Comparison of ENCODE assay signal across 14 cellular contexts in the genomic region with DNA sequence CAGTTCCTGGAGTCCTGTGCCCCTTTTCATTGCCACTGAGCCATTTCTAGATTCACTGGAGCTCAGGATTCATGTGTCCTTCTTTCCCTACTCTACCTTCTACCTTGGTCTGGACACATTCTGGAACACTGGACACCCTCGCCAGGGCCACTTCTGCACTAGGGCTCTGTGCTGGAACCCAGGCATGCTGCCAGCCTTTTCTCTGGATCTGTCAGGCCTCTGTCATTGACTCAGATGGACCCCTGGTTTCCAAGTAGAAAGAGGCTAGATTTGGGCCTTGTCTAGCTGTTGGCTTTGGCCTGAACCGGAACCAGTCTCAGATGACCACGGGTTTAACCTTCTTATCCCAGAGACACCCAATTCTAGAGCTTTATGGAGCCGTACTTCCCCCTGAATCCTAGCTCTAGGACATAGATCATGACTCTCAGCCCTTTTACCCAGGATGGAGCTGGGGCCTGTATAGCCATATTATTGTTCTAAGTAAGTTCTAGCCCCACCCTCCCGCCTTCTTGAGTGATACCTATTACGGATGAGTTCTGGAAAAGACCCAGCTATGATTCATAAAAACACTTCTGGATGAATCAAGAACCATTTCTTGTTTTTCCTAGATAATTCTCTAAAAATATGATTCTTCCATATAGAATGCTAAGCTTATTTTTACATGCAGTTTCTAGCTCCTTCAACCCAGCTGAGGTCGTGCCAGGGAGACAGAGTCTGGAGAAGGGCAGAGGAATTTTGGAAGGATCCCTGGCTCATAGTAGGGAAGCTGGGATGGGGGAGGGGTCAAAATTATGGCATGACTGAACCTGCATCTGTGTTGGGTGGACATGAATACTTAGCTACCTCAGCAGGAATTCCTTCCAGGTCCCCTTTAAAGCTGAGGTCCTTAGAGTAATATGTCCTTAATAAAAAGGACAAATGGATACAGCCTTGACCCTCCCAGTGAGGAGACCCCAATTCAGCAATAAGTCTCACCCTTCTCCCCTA. TPM values are rescaled to one million over a fixed set of nuclear protein-coding genes. Genes with fewer than 3 reads are reported as not detected.
DNase-seq lines count a peak whose midpoint lies in the region; ATAC-seq, FAIRE-seq and TF ChIP-seq lines count a peak whose summit lies in the region.
"Had no signal": no experiment of that assay in that cellular context is flagged by ENCODE, and none has a peak within 500 bp of the region (broad histone marks: within the 10 kb centered on the region; RNA-seq: fewer than 3 reads in every experiment).

No MANE protein-coding gene starts in this region.

- peaks cover 5% of the 10 kb centered on the region for H3K9me1 ChIP-seq in keratinocyte (ENCODE audit: control insufficient read depth, extremely low read depth, insufficient read depth, low read length)

- H3K27me3 ChIP-seq in keratinocyte (ENCODE audit: control insufficient read depth, extremely low read depth, insufficient read depth, low read length) (no peaks in the 10 kb centered on the region), gastroesophageal sphincter (peaks cover 97% of the 10 kb centered on the region)

- H3K27ac ChIP-seq in keratinocyte (ENCODE audit: control insufficient read depth, insufficient read depth, low read length) (peak overlapping the region; percentile 74), gastroesophageal sphincter (no peak overlapping the region)

- dilution Hi-C loops in keratinocyte (cut with MboI; ENCODE audit: extremely low pct_ligation_motif_present, low sequenced_read_pairs), result no loop called here

- H3K4me1 ChIP-seq in keratinocyte (ENCODE audit: control insufficient read depth, extremely low read depth, insufficient read depth, low read length), result peaks cover 54% of the 10 kb centered on the region
- H3K4me1 ChIP-seq in gastroesophageal sphincter, result peaks cover 3 to 49% (median 22%) of the 10 kb centered on the region in 3 donors

- H3K4me3 ChIP-seq in cardiac fibroblast (replicated peaks in 1 of 2; ENCODE audit: low read depth in 2 of 2, low read length in 2 of 2) (no peak overlapping the region), keratinocyte (ENCODE audit: control insufficient read depth in 2 of 3, extremely low read depth in 1 of 3, insufficient read depth in 2 of 3, low read depth in 1 of 3, low read length in 3 of 3) (peak overlapping the region in 2 of 3 experiments; percentile 2 to 18), gastroesophageal sphincter (no peak overlapping the region)

- no peak for TF ChIP-seq EP300 in gastroesophageal sphincter (IDR thresholded peaks at IDR 0.05)

- no peaks in the 10 kb centered on the region for H4K20me1 ChIP-seq in keratinocyte (ENCODE audit: control insufficient read depth, extremely low read depth, insufficient read depth, low read length)

- DNase-seq in AG08396 (ENCODE audit: low spot score) (peak; percentile 56), HTR-8/SVneo (ENCODE audit: insufficient read length, low spot score) (no peak), cardiac fibroblast (ENCODE audit: low read depth in 2 of 2) (peak; percentile 44 to 89), keratinocyte (ENCODE audit: low read depth, low spot score) (no peak), COR-L47 (lab: John Stamatoyannopoulos, UW) (no peak)
- DNase-seq: C1 segment of cervical spinal cord, immature natural killer cell, retina had no signal

- peak; percentile 75 for FAIRE-seq in HTR-8/SVneo (lab: Jason Lieb, UNC)
- FAIRE-seq in keratinocyte (lab: Jason Lieb, UNC), result peak; percentile 87
- FAIRE-seq: GM18507 had no signal

- no peak for TF ChIP-seq CTCF in cardiac fibroblast (IDR thresholded peaks at IDR 0.05; ENCODE audit: low read depth, low read length)
- no peak for TF ChIP-seq CTCF in keratinocyte (optimal IDR thresholded peaks at IDR 0.05 in 1 of 3, IDR thresholded peaks at IDR 0.05 in 1 of 3, conservative IDR thresholded peaks at IDR 0.05 in 1 of 3; ENCODE audit: extremely low read depth in 1 of 3, insufficient read depth in 2 of 3, low read length in 3 of 3)
- TF ChIP-seq CTCF in gastroesophageal sphincter (IDR thresholded peaks at IDR 0.05), result no peak

- ATAC-seq in gastroesophageal sphincter (no peak), GM21717 (IDR thresholded peaks at IDR 0.05; ENCODE audit: unreplicated experiment) (no peak), HG03280 (IDR thresholded peaks at IDR 0.05; ENCODE audit: unreplicated experiment) (no peak)
- ATAC-seq: stimulated activated naive CD8-positive, alpha-beta T cell treated with anti-CD3 and anti-CD28 coated beads, Interleukin-15, Interleukin-2, amounts not matched to agents 100 U/mL and 50 U/mL, for 24 hours had no signal

- peaks cover 4% of the 10 kb centered on the region for H3K79me2 ChIP-seq in keratinocyte (ENCODE audit: control insufficient read depth, insufficient read depth, low read length)

- H3K36me3 ChIP-seq in keratinocyte (ENCODE audit: control insufficient read depth in 2 of 2, extremely low read depth in 1 of 2, insufficient read depth in 2 of 2, low read length in 2 of 2) (peaks cover 3 to 8% of the 10 kb centered on the region in 2 experiments), gastroesophageal sphincter (no peaks in the 10 kb centered on the region)

- H3K4me2 ChIP-seq in keratinocyte (ENCODE audit: control insufficient read depth, extremely low read depth, insufficient read depth, low read depth, low read length), result peak overlapping the region; percentile 77

- no peak overlapping the region for H2AFZ ChIP-seq in keratinocyte (ENCODE audit: control insufficient read depth, low read length)

- WGBS in gastroesophageal sphincter (ENCODE audit: low coverage in 1 of 2), 2 donors, result 71 to 90% methylated on average over 5 to 7 of the region's 7 CpGs

- TF ChIP-seq POLR2A in gastroesophageal sphincter (IDR thresholded peaks at IDR 0.05), result no peak

- H3K9ac ChIP-seq in keratinocyte (ENCODE audit: control insufficient read depth, extremely low read depth, insufficient read depth, low read length), result peak overlapping the region; percentile 55

- H3K9me3 ChIP-seq in keratinocyte (ENCODE audit: control insufficient read depth, low read depth, low read length), result no peaks in the 10 kb centered on the region
- no peaks in the 10 kb centered on the region for H3K9me3 ChIP-seq in gastroesophageal sphincter

RNA-seq across cellular contexts. Expression of gene CHRNB1, which starts 1.1 kb away (rescaled TPM):
- 13.1 to 51.3 TPM (median 22.0 TPM) in 3 replicates for polyA plus RNA-seq in keratinocyte
- polyA plus RNA-seq in keratinocyte (2011; ENCODE audit: low read depth), result 14.3 TPM
- 15.8 and 16.7 TPM in 2 replicates for polyA plus RNA-seq in keratinocyte (2011; cell fraction: cytosol; rRNA removed)
- polyA plus RNA-seq in keratinocyte (2011; cell fraction: nucleus; rRNA removed), result 47.0 and 51.6 TPM in 2 replicates
- 19.7 and 32.4 TPM in 2 replicates for polyA plus RNA-seq in keratinocyte (2012; ENCODE audit: low replicate concordance)
- polyA minus RNA-seq in keratinocyte, result 11.3 to 63.6 TPM (median 19.1 TPM) in 3 replicates
- 5.2 TPM for polyA minus RNA-seq in keratinocyte (2011; cell fraction: cytosol; rRNA and poly(A)+ RNA removed)
- polyA minus RNA-seq in keratinocyte (2011; cell fraction: nucleus; rRNA and poly(A)+ RNA removed), result 9.8 and 14.5 TPM in 2 replicates
- 10 to 100 TPM in 1 of 4 donors, 1 to 10 TPM in 3; 4.7 to 12.1 (median 8.1) TPM for total RNA-seq in gastroesophageal sphincter

RNA-seq across cellular contexts. Expression of gene FGF11, which starts 4.5 kb away (rescaled TPM):
- 27.4 to 46.9 TPM (median 30.4 TPM) in 3 replicates for polyA plus RNA-seq in keratinocyte
- 14.9 TPM for polyA plus RNA-seq in keratinocyte (2011; ENCODE audit: low read depth)
- 45.9 and 47.6 TPM in 2 replicates for polyA plus RNA-seq in keratinocyte (2011; cell fraction: cytosol; rRNA removed)
- polyA plus RNA-seq in keratinocyte (2011; cell fraction: nucleus; rRNA removed), result 165 and 202 TPM in 2 replicates
- 29.9 and 49.7 TPM in 2 replicates for polyA plus RNA-seq in keratinocyte (2012; ENCODE audit: low replicate concordance)
- polyA minus RNA-seq in keratinocyte, result 24.2 to 86.0 TPM (median 49.7 TPM) in 3 replicates
- polyA minus RNA-seq in keratinocyte (2011; cell fraction: cytosol; rRNA and poly(A)+ RNA removed), result 28.6 TPM
- polyA minus RNA-seq in keratinocyte (2011; cell fraction: nucleus; rRNA and poly(A)+ RNA removed), result 29.1 and 38.2 TPM in 2 replicates
- total RNA-seq in gastroesophageal sphincter, result 1 to 10 TPM in 1 of 4 donors, under 1 TPM in 2, not detected in 1; 0.13 to 1.0 (median 0.42) TPM
- polyA plus RNA-seq: immature natural killer cell had no signal

RNA-seq across cellular contexts. Expression of gene TMEM102, which starts 8.6 kb away (rescaled TPM):
- 6.8 to 10.0 TPM (median 9.1 TPM) in 3 replicates for polyA plus RNA-seq in keratinocyte
- polyA plus RNA-seq in keratinocyte (2011; ENCODE audit: low read depth), result 1.5 TPM
- 4.8 and 8.1 TPM in 2 replicates for polyA plus RNA-seq in keratinocyte (2011; cell fraction: cytosol; rRNA removed)
- polyA plus RNA-seq in keratinocyte (2011; cell fraction: nucleus; rRNA removed), result 16.7 and 21.2 TPM in 2 replicates
- polyA plus RNA-seq in keratinocyte (2012; ENCODE audit: low replicate concordance), result 8.4 and 13.7 TPM in 2 replicates
- polyA minus RNA-seq in keratinocyte, result 6.2 to 11.8 TPM (median 7.6 TPM) in 3 replicates
- 16.3 TPM for polyA minus RNA-seq in keratinocyte (2011; cell fraction: cytosol; rRNA and poly(A)+ RNA removed)
- 13.6 and 16.1 TPM in 2 replicates for polyA minus RNA-seq in keratinocyte (2011; cell fraction: nucleus; rRNA and poly(A)+ RNA removed)
- 1 to 10 TPM; 1.3 to 5.6 (median 2.4) TPM for total RNA-seq in gastroesophageal sphincter

RNA-seq across cellular contexts. Expression of gene SPEM3, which starts 15.1 kb away (rescaled TPM):
- not detected in 3 replicates for polyA plus RNA-seq in keratinocyte
- not detected for polyA plus RNA-seq in keratinocyte (2011; ENCODE audit: low read depth)
- not detected in 2 replicates for polyA plus RNA-seq in keratinocyte (2011; cell fraction: cytosol; rRNA removed)
- polyA plus RNA-seq in keratinocyte (2011; cell fraction: nucleus; rRNA removed), result not detected in 2 replicates
- polyA plus RNA-seq in keratinocyte (2012; ENCODE audit: low replicate concordance), result 0.07 TPM in 1 of 2 replicates, not detected in the other
- not detected in 3 replicates for polyA minus RNA-seq in keratinocyte
- not detected for polyA minus RNA-seq in keratinocyte (2011; cell fraction: cytosol; rRNA and poly(A)+ RNA removed)
- not detected in 2 replicates for polyA minus RNA-seq in keratinocyte (2011; cell fraction: nucleus; rRNA and poly(A)+ RNA removed)
- total RNA-seq in gastroesophageal sphincter, result under 1 TPM in 1 of 4 donors, not detected in 3; 0.08 TPM
- total RNA-seq: G401 had no signal
- polyA plus RNA-seq: immature natural killer cell had no signal

RNA-seq across cellular contexts. Expression of gene SPEM2, which starts 18.4 kb away (rescaled TPM):
- not detected in 3 replicates for polyA plus RNA-seq in keratinocyte
- polyA plus RNA-seq in keratinocyte (2011; ENCODE audit: low read depth), result not detected
- not detected in 2 replicates for polyA plus RNA-seq in keratinocyte (2011; cell fraction: cytosol; rRNA removed)
- polyA plus RNA-seq in keratinocyte (2011; cell fraction: nucleus; rRNA removed), result not detected in 2 replicates
- polyA plus RNA-seq in keratinocyte (2012; ENCODE audit: low replicate concordance), result not detected in 2 replicates
- not detected in 3 replicates for polyA minus RNA-seq in keratinocyte
- polyA minus RNA-seq in keratinocyte (2011; cell fraction: cytosol; rRNA and poly(A)+ RNA removed), result not detected
- polyA minus RNA-seq in keratinocyte (2011; cell fraction: nucleus; rRNA and poly(A)+ RNA removed), result not detected in 2 replicates
- total RNA-seq in gastroesophageal sphincter, result not detected
- total RNA-seq: G401 had no signal
- polyA plus RNA-seq: immature natural killer cell had no signal

Comparison
In these comparisons a context has a peak if more than half of its experiments do, and no peak if none do; other contexts are left out.
1. DNase-seq: peak in AG08396 (single experiment) and cardiac fibroblast (2 of 2); none in HTR-8/SVneo (single experiment), keratinocyte (single experiment) and COR-L47 (single experiment).
2. H3K4me3 ChIP-seq: peak in keratinocyte (2 of 3); none in cardiac fibroblast (0 of 2) and gastroesophageal sphincter (0 of 2).